ENCODE assay signal across 1 cellular context in the genomic region with DNA sequence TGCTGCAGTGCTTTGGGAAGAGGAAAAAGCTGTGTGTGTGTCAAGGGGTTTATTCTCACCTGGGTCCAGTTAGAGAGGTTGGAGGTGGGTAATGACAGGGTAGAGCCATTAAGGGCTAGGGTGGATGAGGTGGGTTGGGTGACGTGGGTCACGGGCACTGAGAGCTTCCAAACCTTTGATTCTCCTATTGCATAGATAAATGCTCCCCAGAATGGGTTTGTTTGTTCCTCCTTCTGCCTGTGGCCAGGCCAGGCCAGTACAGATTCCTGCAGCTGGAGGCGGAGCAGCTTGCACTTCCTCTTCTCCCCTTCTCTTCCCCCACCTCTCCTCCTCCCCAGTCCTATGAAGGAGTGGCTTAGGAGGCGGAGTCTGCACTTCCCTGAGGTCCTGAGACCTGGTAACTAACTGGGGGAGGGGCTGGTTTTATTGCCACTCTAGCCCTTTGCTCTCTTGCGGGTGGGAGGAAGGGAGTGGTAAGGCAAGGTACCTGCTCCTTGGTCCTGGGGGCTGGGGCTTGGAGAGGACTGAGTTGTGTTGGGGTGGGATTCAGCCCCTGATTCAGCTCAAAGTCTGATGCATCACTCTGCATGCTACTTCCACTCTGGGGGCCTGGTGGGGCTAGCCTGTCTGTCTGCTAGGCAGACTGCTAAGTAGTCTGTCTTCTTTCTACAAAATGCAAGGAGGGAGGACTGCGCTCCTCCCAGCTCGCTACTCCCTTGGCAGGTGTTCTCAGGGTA.
A peak's percentile ranks its signal among the peaks of the same experiment; 100 is the strongest.
TF ChIP-seq lines count a peak whose summit lies in the region.

No MANE protein-coding gene starts in this region.

TF ChIP-seq in HEK293, 187 proteins besides CTCF, POLR2A, EP300 and RAD21 (continued from another document):
- TF ChIP-seq, protein P1, sequence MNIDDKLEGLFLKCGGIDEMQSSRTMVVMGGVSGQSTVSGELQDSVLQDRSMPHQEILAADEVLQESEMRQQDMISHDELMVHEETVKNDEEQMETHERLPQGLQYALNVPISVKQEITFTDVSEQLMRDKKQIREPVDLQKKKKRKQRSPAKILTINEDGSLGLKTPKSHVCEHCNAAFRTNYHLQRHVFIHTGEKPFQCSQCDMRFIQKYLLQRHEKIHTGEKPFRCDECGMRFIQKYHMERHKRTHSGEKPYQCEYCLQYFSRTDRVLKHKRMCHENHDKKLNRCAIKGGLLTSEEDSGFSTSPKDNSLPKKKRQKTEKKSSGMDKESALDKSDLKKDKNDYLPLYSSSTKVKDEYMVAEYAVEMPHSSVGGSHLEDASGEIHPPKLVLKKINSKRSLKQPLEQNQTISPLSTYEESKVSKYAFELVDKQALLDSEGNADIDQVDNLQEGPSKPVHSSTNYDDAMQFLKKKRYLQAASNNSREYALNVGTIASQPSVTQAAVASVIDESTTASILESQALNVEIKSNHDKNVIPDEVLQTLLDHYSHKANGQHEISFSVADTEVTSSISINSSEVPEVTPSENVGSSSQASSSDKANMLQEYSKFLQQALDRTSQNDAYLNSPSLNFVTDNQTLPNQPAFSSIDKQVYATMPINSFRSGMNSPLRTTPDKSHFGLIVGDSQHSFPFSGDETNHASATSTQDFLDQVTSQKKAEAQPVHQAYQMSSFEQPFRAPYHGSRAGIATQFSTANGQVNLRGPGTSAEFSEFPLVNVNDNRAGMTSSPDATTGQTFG (tag by site-specific recombination; IDR thresholded peaks at IDR 0.05; ENCODE audit: borderline replicate concordance): no peak
- peak; percentile 61 for TF ChIP-seq IKZF3 (tag by site-specific recombination; IDR thresholded peaks at IDR 0.05)
- 0 out of 2 replicates have a peak, but pooled peaks have one; percentile 24 for TF ChIP-seq ZNF335 (tag by site-specific recombination; conservative IDR thresholded peaks at IDR 0.05)
- TF ChIP-seq ZNF426 (tag by site-specific recombination; IDR thresholded peaks at IDR 0.05): no peak
- peak; percentile 72; the same call in 1 of the 2 replicates for TF ChIP-seq ZFHX2 (tag by site-specific recombination; conservative IDR thresholded peaks at IDR 0.05)
- TF ChIP-seq MEIS1 (CRISPR knock-in tag; IDR thresholded peaks at IDR 0.05; ENCODE audit: borderline replicate concordance): no peak
- TF ChIP-seq WT1 (tag by site-specific recombination; IDR thresholded peaks at IDR 0.05): peak; percentile 55; the same call in 1 of the 2 replicates
- peak; percentile 37; the same call in 1 of the 2 replicates for TF ChIP-seq GLIS1 (tag by site-specific recombination; IDR thresholded peaks at IDR 0.05)
- TF ChIP-seq ZNF366 (tag by site-specific recombination; conservative IDR thresholded peaks at IDR 0.05): 0 out of 2 replicates have a peak, but pooled peaks have one; percentile 31
- no peak for TF ChIP-seq ZNF23 (tag by site-specific recombination; IDR thresholded peaks at IDR 0.05; ENCODE audit: borderline replicate concordance)
- peak; percentile 67 for TF ChIP-seq SP3 (tag by site-specific recombination; IDR thresholded peaks at IDR 0.05)
- TF ChIP-seq GLIS2 (tag by site-specific recombination; IDR thresholded peaks at IDR 0.05): 0 out of 2 replicates have a peak, but pooled peaks have one; percentile 4
- peak; percentile 60; the same call in 1 of the 2 replicates for TF ChIP-seq SP7 (tag by site-specific recombination; IDR thresholded peaks at IDR 0.05)
- peak; percentile 58; the same call in 1 of the 2 replicates for TF ChIP-seq ZNF341 (tag by site-specific recombination; IDR thresholded peaks at IDR 0.05; ENCODE audit: low read depth)
- TF ChIP-seq ZBTB17 (tag by site-specific recombination; IDR thresholded peaks at IDR 0.05): peak; percentile 63
- TF ChIP-seq, protein P2, sequence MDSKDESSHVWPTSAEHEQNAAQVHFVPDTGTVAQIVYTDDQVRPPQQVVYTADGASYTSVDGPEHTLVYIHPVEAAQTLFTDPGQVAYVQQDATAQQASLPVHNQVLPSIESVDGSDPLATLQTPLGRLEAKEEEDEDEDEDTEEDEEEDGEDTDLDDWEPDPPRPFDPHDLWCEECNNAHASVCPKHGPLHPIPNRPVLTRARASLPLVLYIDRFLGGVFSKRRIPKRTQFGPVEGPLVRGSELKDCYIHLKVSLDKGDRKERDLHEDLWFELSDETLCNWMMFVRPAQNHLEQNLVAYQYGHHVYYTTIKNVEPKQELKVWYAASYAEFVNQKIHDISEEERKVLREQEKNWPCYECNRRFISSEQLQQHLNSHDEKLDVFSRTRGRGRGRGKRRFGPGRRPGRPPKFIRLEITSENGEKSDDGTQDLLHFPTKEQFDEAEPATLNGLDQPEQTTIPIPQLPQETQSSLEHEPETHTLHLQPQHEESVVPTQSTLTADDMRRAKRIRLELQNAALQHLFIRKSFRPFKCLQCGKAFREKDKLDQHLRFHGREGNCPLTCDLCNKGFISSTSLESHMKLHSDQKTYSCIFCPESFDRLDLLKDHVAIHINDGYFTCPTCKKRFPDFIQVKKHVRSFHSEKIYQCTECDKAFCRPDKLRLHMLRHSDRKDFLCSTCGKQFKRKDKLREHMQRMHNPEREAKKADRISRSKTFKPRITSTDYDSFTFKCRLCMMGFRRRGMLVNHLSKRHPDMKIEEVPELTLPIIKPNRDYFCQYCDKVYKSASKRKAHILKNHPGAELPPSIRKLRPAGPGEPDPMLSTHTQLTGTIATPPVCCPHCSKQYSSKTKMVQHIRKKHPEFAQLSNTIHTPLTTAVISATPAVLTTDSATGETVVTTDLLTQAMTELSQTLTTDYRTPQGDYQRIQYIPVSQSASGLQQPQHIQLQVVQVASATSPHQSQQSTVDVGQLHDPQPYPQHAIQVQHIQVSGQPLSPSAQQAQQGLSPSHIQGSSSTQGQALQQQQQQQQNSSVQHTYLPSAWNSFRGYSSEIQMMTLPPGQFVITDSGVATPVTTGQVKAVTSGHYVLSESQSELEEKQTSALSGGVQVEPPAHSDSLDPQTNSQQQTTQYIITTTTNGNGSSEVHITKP (tag by site-specific recombination; IDR thresholded peaks at IDR 0.05): peak; percentile 68; the same call in 1 of the 2 replicates
- TF ChIP-seq, protein P3, sequence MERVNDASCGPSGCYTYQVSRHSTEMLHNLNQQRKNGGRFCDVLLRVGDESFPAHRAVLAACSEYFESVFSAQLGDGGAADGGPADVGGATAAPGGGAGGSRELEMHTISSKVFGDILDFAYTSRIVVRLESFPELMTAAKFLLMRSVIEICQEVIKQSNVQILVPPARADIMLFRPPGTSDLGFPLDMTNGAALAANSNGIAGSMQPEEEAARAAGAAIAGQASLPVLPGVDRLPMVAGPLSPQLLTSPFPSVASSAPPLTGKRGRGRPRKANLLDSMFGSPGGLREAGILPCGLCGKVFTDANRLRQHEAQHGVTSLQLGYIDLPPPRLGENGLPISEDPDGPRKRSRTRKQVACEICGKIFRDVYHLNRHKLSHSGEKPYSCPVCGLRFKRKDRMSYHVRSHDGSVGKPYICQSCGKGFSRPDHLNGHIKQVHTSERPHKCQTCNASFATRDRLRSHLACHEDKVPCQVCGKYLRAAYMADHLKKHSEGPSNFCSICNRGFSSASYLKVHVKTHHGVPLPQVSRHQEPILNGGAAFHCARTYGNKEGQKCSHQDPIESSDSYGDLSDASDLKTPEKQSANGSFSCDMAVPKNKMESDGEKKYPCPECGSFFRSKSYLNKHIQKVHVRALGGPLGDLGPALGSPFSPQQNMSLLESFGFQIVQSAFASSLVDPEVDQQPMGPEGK (tag by site-specific recombination; IDR thresholded peaks at IDR 0.05): peak; percentile 44; the same call in 1 of the 2 replicates
